ENCODE assay signal across 1 cellular context in genomic region chr22:31241200-31241599, GRCh38.
A peak's percentile ranks its signal among the peaks of the same experiment; 100 is the strongest.
TF ChIP-seq lines count a peak whose summit lies in the region.

No MANE protein-coding gene starts in this region.

TF ChIP-seq in K562, 482 proteins besides CTCF, POLR2A, EP300 and RAD21:
- TF ChIP-seq JUND (IDR thresholded peaks at IDR 0.05; ENCODE audit: borderline replicate concordance, low read depth, low read length) = peak; percentile 50; the same call in 1 of the 2 replicates
- TF ChIP-seq JUND (tag; IDR thresholded peaks at IDR 0.05; ENCODE audit: borderline replicate concordance, low read depth, low read length) = no peak; the same call in 2 of the 3 replicates
- no peak for TF ChIP-seq CCAR2 (IDR thresholded peaks at IDR 0.05; ENCODE audit: low read depth, low read length)
- no peak for TF ChIP-seq ETV1 (tag; conservative IDR thresholded peaks at IDR 0.05; ENCODE audit: low read depth)
- TF ChIP-seq SMARCE1 (IDR thresholded peaks at IDR 0.05) = no peak
- TF ChIP-seq ATF3 (IDR thresholded peaks at IDR 0.05) = peak; percentile 59
- no peak for TF ChIP-seq ATF3 (CRISPR knock-in tag; conservative IDR thresholded peaks at IDR 0.05)
- no peak for TF ChIP-seq MBD2 (IDR thresholded peaks at IDR 0.05; ENCODE audit: borderline replicate concordance, low read depth)
- TF ChIP-seq COPS2 (conservative IDR thresholded peaks at IDR 0.05) = no peak
- no peak for TF ChIP-seq DIDO1 (tag; IDR thresholded peaks at IDR 0.05; ENCODE audit: low read depth)
- TF ChIP-seq POLR3G (IDR thresholded peaks at IDR 0.05; ENCODE audit: extremely low read depth, insufficient read length, insufficient replicate concordance) = no peak
- TF ChIP-seq BMI1 (IDR thresholded peaks at IDR 0.05; ENCODE audit: low read length) = no peak
